In the genomic region with DNA sequence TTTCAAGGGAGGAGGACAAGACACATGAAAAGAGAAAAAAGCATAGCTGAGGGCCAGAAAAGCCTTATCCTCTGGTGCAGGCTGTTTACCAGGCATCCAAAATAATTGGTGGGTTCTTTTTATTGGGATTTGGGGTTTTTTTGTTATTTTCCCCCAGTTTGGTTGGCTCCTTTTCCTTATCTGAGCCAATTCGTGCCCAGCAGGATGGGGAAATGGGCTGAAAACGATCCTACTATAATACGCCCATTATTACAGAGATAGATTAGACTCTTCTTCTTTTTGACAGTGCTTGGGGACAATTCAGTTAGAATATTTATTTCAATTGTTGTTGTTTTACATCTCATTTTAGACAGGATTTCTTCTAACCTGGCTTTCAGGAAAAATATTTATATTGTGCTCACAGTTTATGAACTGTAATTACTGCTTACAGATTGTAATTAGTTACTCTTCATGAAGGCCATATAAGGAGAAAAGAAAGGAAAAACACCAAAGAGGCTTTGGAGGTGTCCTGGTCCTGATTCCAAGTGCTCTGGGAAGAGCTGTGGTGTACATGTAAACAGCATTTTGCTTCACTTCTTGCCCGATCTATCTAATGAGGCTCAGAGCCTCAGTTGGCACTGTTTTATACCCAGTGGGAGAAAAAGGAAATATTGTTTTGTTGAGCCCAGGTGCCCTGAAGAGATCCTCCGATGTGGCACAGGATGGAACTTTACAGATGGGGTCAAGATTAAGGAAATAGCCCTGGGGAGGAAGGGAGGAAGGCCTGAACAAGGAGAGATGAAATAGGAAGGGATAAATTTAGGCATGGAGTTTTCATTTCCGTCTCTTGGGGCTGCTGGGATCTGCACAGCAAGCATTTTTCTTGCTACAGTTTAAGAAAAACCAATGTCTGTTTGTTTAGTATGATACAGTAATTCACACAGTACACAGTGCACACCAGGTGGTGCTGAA, we compare ENCODE assay signal across 9 cellular contexts. TPM values are rescaled to one million over a fixed set of nuclear protein-coding genes. Genes with fewer than 3 reads are reported as not detected.
DNase-seq lines count a peak whose midpoint lies in the region; ATAC-seq, FAIRE-seq and TF ChIP-seq lines count a peak whose summit lies in the region.
"Had no signal": no experiment of that assay in that cellular context is flagged by ENCODE, and none has a peak within 500 bp of the region (broad histone marks: within the 10 kb centered on the region; RNA-seq: fewer than 3 reads in every experiment).

No MANE protein-coding gene starts in this region.

- peak overlapping the region; percentile 93 to 99 (median 98) for H3K27ac Mint-ChIP-seq in naive B cell

- H3K4me3 Mint-ChIP-seq in naive B cell = peak overlapping the region; percentile 84 to 99 (median 95)

- DNase-seq in HCEC 1CT (peak; percentile 47), SJSA1 (ENCODE audit: low read depth in 1 of 2, low spot score in 2 of 2) (peak in 1 of 2 experiments; percentile 63), epithelial cell of prostate (ENCODE audit: low read depth, low spot score) (no peak), naive B cell (no peak), GM12892 (ENCODE audit: insufficient read length) (no peak), NCI-H524 treated with DMSO at 0.1 percent for 48 hours (lab: John Stamatoyannopoulos, UW) (no peak)
- DNase-seq in stimulated activated CD4-positive, alpha-beta T cell treated with anti-CD3 and anti-CD28 coated beads, Interleukin-12 subunit alpha, Interleukin-12 subunit beta, amount 100 ng/mL, for 4 hours = no peak

- H3K27me3 Mint-ChIP-seq in naive B cell = no peaks in the 10 kb centered on the region

- H3K4me1 Mint-ChIP-seq in naive B cell = peaks cover 29 to 53% (median 30%) of the 10 kb centered on the region in 3 donors

- H3K4me1 ChIP-seq in SJSA1 (replicated peaks) = peaks cover 22% of the 10 kb centered on the region

- H3K36me3 ChIP-seq in SJSA1 = peaks cover 29% of the 10 kb centered on the region

- no peak for FAIRE-seq in GM12892 (lab: Jason Lieb, UNC)

- no peaks in the 10 kb centered on the region for H3K27me3 ChIP-seq in SJSA1 (replicated peaks)

- peak overlapping the region; percentile 93 for H3K27ac ChIP-seq in C4-2B
- H3K27ac ChIP-seq in SJSA1 = peak overlapping the region; percentile 93
- H3K27ac ChIP-seq in epithelial cell of prostate = peak overlapping the region; percentile 96

- H3K36me3 Mint-ChIP-seq in naive B cell = peaks cover 4 to 5% of the 10 kb centered on the region in 2 donors

- TF ChIP-seq POLR2A in GM12892 (IDR thresholded peaks at IDR 0.05; ENCODE audit: low read depth, low read length) = no peak; the same call in 1 of the 2 replicates

- H3K9me3 ChIP-seq in SJSA1 (replicated peaks) = no peaks in the 10 kb centered on the region

- no peak for TF ChIP-seq CTCF in C4-2B (conservative IDR thresholded peaks at IDR 0.05)

- ATAC-seq in naive B cell (ENCODE audit: low read depth in 2 of 2) = peak; percentile 10

- H3K4me3 ChIP-seq in SJSA1 = peak overlapping the region; percentile 78

- no peaks in the 10 kb centered on the region for H3K9me3 Mint-ChIP-seq in naive B cell

RNA-seq across cellular contexts. Expression of a gene that starts 0.6 kb away (rescaled TPM):
- total RNA-seq in SJSA1 (2014; rRNA removed; shearing (Covaris generic)) = 69.1 and 83.1 TPM in 2 replicates
- polyA plus RNA-seq in naive B cell (ENCODE audit: low read depth in 6 of 6) = 1 to 10 TPM; 3.3 to 6.4 (median 4.6) TPM
- 11.2 TPM for polyA plus RNA-seq in GM12892 (2012; ENCODE audit: missing spikeins)

RNA-seq across cellular contexts. Expression of a gene that starts 11.1 kb away (rescaled TPM):
- 46.4 and 49.6 TPM in 2 replicates for total RNA-seq in SJSA1 (2014; rRNA removed; shearing (Covaris generic))
- 100 to 1,000 TPM in 1 of 6 donors, 10 to 100 TPM in 5; 35.9 to 106 (median 54.9) TPM for polyA plus RNA-seq in naive B cell (ENCODE audit: low read depth in 6 of 6)
- polyA plus RNA-seq in GM12892 (2012; ENCODE audit: missing spikeins) = 158 TPM

RNA-seq across cellular contexts. Expression of a gene that starts 59.0 kb away (rescaled TPM):
- total RNA-seq in SJSA1 (2014; rRNA removed; shearing (Covaris generic)) = not detected in 2 replicates
- polyA plus RNA-seq in naive B cell (ENCODE audit: low read depth in 6 of 6) = not detected
- 0.21 TPM for polyA plus RNA-seq in GM12892 (2012; ENCODE audit: missing spikeins)
- total RNA-seq: HT1080 had no signal
